ENCODE assay signal across 1 cellular context in the genomic region with DNA sequence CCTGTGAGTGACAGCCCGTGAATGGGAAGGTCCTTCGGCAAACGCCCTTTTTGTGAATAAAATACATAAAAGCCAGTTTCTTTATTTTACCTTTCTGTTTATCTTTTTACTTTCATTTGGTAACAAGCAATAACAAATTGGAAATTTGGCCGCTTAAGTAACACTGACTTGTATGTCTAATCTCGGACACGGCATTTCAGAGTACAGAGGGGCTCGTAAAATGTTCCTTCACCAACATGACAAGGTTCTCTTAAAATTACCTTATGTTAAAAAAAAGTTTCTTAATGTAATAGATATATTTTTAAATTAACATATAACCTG.
TF ChIP-seq lines count a peak whose summit lies in the region.

No MANE protein-coding gene starts in this region.

TF ChIP-seq in K562, 482 proteins besides CTCF, POLR2A, EP300 and RAD21 (continued from another document):
- no peak for TF ChIP-seq IRF9 (tag; IDR thresholded peaks at IDR 0.05)
- TF ChIP-seq NFIX (CRISPR knock-in tag; IDR thresholded peaks at IDR 0.05; ENCODE audit: low read depth), result no peak
- no peak for TF ChIP-seq ZNF766 (CRISPR knock-in tag; conservative IDR thresholded peaks at IDR 0.05)
- TF ChIP-seq SIN3A (IDR thresholded peaks at IDR 0.05; ENCODE audit: borderline replicate concordance in 2 of 2, control insufficient read depth in 1 of 2, low read depth in 2 of 2, low read length in 2 of 2), result 0 out of 4 replicates have a peak, but pooled peaks of 1 of the 2 experiments have one; percentile 17
- no peak for TF ChIP-seq ADNP (tag; IDR thresholded peaks at IDR 0.05)
- TF ChIP-seq, protein P1, sequence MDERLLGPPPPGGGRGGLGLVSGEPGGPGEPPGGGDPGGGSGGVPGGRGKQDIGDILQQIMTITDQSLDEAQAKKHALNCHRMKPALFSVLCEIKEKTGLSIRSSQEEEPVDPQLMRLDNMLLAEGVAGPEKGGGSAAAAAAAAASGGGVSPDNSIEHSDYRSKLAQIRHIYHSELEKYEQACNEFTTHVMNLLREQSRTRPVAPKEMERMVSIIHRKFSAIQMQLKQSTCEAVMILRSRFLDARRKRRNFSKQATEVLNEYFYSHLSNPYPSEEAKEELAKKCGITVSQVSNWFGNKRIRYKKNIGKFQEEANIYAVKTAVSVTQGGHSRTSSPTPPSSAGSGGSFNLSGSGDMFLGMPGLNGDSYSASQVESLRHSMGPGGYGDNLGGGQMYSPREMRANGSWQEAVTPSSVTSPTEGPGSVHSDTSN (CRISPR knock-in tag; IDR thresholded peaks at IDR 0.05; ENCODE audit: low read depth), result peak; percentile 50
- TF ChIP-seq, protein P1 (tag; conservative IDR thresholded peaks at IDR 0.05; ENCODE audit: low read depth), result peak; percentile 69
- TF ChIP-seq SP1 (CRISPR knock-in tag; IDR thresholded peaks at IDR 0.05), result no peak
- no peak for TF ChIP-seq ZBTB5 (IDR thresholded peaks at IDR 0.05)
- no peak for TF ChIP-seq ZNF586 (CRISPR knock-in tag; conservative IDR thresholded peaks at IDR 0.05)
- peak; percentile 48 for TF ChIP-seq MEIS2 (IDR thresholded peaks at IDR 0.05; ENCODE audit: partially characterized antibody)
- TF ChIP-seq POLR3G (IDR thresholded peaks at IDR 0.05; ENCODE audit: extremely low read depth, insufficient read length, insufficient replicate concordance), result no peak
- TF ChIP-seq GTF2E2 (tag; IDR thresholded peaks at IDR 0.05), result 0 out of 2 replicates have a peak, but pooled peaks have one; percentile 15
- TF ChIP-seq ARHGAP35 (IDR thresholded peaks at IDR 0.05; ENCODE audit: partially characterized antibody), result no peak
- no peak for TF ChIP-seq NR2C2 (CRISPR knock-in tag; IDR thresholded peaks at IDR 0.05)
- TF ChIP-seq NR2C2 (tag; IDR thresholded peaks at IDR 0.05), result peak; percentile 0; the same call in 1 of the 2 replicates
- peak; percentile 95 for TF ChIP-seq PKNOX1 (IDR thresholded peaks at IDR 0.05)
- TF ChIP-seq ASH1L (IDR thresholded peaks at IDR 0.05; ENCODE audit: borderline replicate concordance, low read depth, partially characterized antibody), result no peak
- TF ChIP-seq ZNF124 (CRISPR knock-in tag; IDR thresholded peaks at IDR 0.05), result no peak
